Comparison of ENCODE assay signal across 25 cellular contexts in genomic region chr5:55140908-55141665, GRCh38. TPM values are rescaled to one million over a fixed set of nuclear protein-coding genes. Genes with fewer than 3 reads are reported as not detected.
DNase-seq lines count a peak whose midpoint lies in the region.
"Had no signal": no experiment of that assay in that cellular context is flagged by ENCODE, and none has a peak within 500 bp of the region (broad histone marks: within the 10 kb centered on the region; RNA-seq: fewer than 3 reads in every experiment).

No MANE protein-coding gene starts in this region.

- H3K9me3 Mint-ChIP-seq in activated CD4-positive, alpha-beta memory T cell treated with anti-CD3 and anti-CD28 coated beads, Interleukin-2, amount 10 ng/mL, durations not matched to agents 7 days and 5 days = no peaks in the 10 kb centered on the region
- H3K9me3 Mint-ChIP-seq in activated CD4-positive, alpha-beta memory T cell treated with anti-CD3 and anti-CD28 coated beads for 36 hours = no peaks in the 10 kb centered on the region
- H3K9me3 Mint-ChIP-seq in activated T-helper 2 cell treated with anti-CD3 and anti-CD28 coated beads, Interferon-gamma antibody, Interleukin-2, Interleukin-4, amounts not matched to agents 10 μg/mL and 5 μg/mL and 100 μg/mL, durations not matched to agents 14 hours and 24 hours and 36 hours = no peaks in the 10 kb centered on the region
- H3K9me3 Mint-ChIP-seq in stimulated activated naive CD8-positive, alpha-beta T cell treated with anti-CD3 and anti-CD28 coated beads, Interleukin-15, Interleukin-2, amounts not matched to agents 100 ng/mL and 50 ng/mL, for 24 hours = no peaks in the 10 kb centered on the region
- H3K9me3 Mint-ChIP-seq in activated naive CD4-positive, alpha-beta T cell treated with anti-CD3 and anti-CD28 coated beads for 36 hours = no peaks in the 10 kb centered on the region
- H3K9me3 Mint-ChIP-seq: memory B cell, WTC11 had no signal

- intact Hi-C loops in activated CD4-positive, alpha-beta memory T cell treated with anti-CD3 and anti-CD28 coated beads for 36 hours (cut with micrococcal nuclease) = loop anchor here (2.0 to 5.0 kb wide), 2 partner anchors 36 to 69 kb away; no protein-coding TSS in a partner anchor
- intact Hi-C loops in activated T-helper 2 cell treated with anti-CD3 and anti-CD28 coated beads, Interferon-gamma antibody, Interleukin-2, Interleukin-4, amounts not matched to agents 10 μg/mL and 5 μg/mL and 100 μg/mL, durations not matched to agents 14 hours and 24 hours and 36 hours (cut with micrococcal nuclease) = loop anchor here (1.0 to 5.0 kb wide), 2 partner anchors 104 to 214 kb away; no protein-coding TSS in a partner anchor
- intact Hi-C loops in activated naive CD4-positive, alpha-beta T cell treated with anti-CD3 and anti-CD28 coated beads for 36 hours (cut with micrococcal nuclease) = no loop called here

- H3K4me3 Mint-ChIP-seq in activated CD4-positive, alpha-beta memory T cell treated with anti-CD3 and anti-CD28 coated beads, Interleukin-2, amount 10 ng/mL, durations not matched to agents 7 days and 5 days = no peak overlapping the region
- H3K4me3 Mint-ChIP-seq in activated CD4-positive, alpha-beta memory T cell treated with anti-CD3 and anti-CD28 coated beads for 36 hours = no peak overlapping the region
- no peak overlapping the region for H3K4me3 Mint-ChIP-seq in activated T-helper 2 cell treated with anti-CD3 and anti-CD28 coated beads, Interferon-gamma antibody, Interleukin-2, Interleukin-4, amounts not matched to agents 10 μg/mL and 5 μg/mL and 100 μg/mL, durations not matched to agents 14 hours and 24 hours and 36 hours (ENCODE audit: low read depth)
- peak overlapping the region; percentile 15 for H3K4me3 Mint-ChIP-seq in stimulated activated naive CD8-positive, alpha-beta T cell treated with anti-CD3 and anti-CD28 coated beads, Interleukin-15, Interleukin-2, amounts not matched to agents 100 ng/mL and 50 ng/mL, for 24 hours
- no peak overlapping the region for H3K4me3 Mint-ChIP-seq in activated naive CD4-positive, alpha-beta T cell treated with anti-CD3 and anti-CD28 coated beads for 36 hours
- H3K4me3 Mint-ChIP-seq: memory B cell, WTC11 had no signal

- POLR2A ChIA-PET in activated CD4-positive, alpha-beta memory T cell treated with anti-CD3 and anti-CD28 coated beads, Interleukin-2, amount 10 ng/mL, durations not matched to agents 7 days and 5 days (lab: Charles Lee) = interaction anchor here (1.1 to 3.1 kb wide), 8 partner anchors 33 to 235 kb away, joined by 3 to 20 read pairs (median 7); partner anchors contain the start of gene GZMA
- POLR2A ChIA-PET in activated CD4-positive, alpha-beta memory T cell treated with anti-CD3 and anti-CD28 coated beads for 36 hours (lab: Charles Lee) = no interaction called here

- peaks cover 36% of the 10 kb centered on the region for H3K4me1 Mint-ChIP-seq in activated CD4-positive, alpha-beta memory T cell treated with anti-CD3 and anti-CD28 coated beads, Interleukin-2, amount 10 ng/mL, durations not matched to agents 7 days and 5 days
- H3K4me1 Mint-ChIP-seq in activated CD4-positive, alpha-beta memory T cell treated with anti-CD3 and anti-CD28 coated beads for 36 hours (ENCODE audit: low read depth) = peaks cover 16% of the 10 kb centered on the region
- H3K4me1 Mint-ChIP-seq in activated T-helper 2 cell treated with anti-CD3 and anti-CD28 coated beads, Interferon-gamma antibody, Interleukin-2, Interleukin-4, amounts not matched to agents 10 μg/mL and 5 μg/mL and 100 μg/mL, durations not matched to agents 14 hours and 24 hours and 36 hours (ENCODE audit: low read depth) = peaks cover 63% of the 10 kb centered on the region
- peaks cover 21% of the 10 kb centered on the region for H3K4me1 Mint-ChIP-seq in stimulated activated naive CD8-positive, alpha-beta T cell treated with anti-CD3 and anti-CD28 coated beads, Interleukin-15, Interleukin-2, amounts not matched to agents 100 ng/mL and 50 ng/mL, for 24 hours (ENCODE audit: low read depth)
- peaks cover 15% of the 10 kb centered on the region for H3K4me1 Mint-ChIP-seq in activated naive CD4-positive, alpha-beta T cell treated with anti-CD3 and anti-CD28 coated beads for 36 hours (ENCODE audit: low read depth)
- H3K4me1 Mint-ChIP-seq: WTC11 had no signal

- CTCF ChIA-PET in activated CD4-positive, alpha-beta memory T cell treated with anti-CD3 and anti-CD28 coated beads, Interleukin-2, amount 10 ng/mL, durations not matched to agents 7 days and 5 days (lab: Charles Lee) = interaction anchor here (0.6 to 3.0 kb wide), 9 partner anchors 19 to 238 kb away, joined by 3 to 24 read pairs (median 5); partner anchors contain the start of genes GPX8 and GZMA
- CTCF ChIA-PET in activated CD4-positive, alpha-beta memory T cell treated with anti-CD3 and anti-CD28 coated beads for 36 hours (lab: Charles Lee) = interaction anchor here (0.6 to 9.2 kb wide), 7 partner anchors 18 to 235 kb away, joined by 3 to 147 read pairs (median 3); partner anchors contain the start of genes GPX8 and GZMK
- CTCF ChIA-PET in activated naive CD4-positive, alpha-beta T cell treated with anti-CD3 and anti-CD28 coated beads for 36 hours (lab: Charles Lee) = interaction anchor here (0.5 to 7.0 kb wide), 7 partner anchors 19 to 1213 kb away, joined by 3 to 87 read pairs (median 5); partner anchors contain the start of gene GPX8

- no peak for DNase-seq in activated CD4-positive, alpha-beta memory T cell treated with anti-CD3 and anti-CD28 coated beads, Interleukin-2, amount 10 ng/mL, durations not matched to agents 7 days and 5 days
- no peak for DNase-seq in activated CD4-positive, alpha-beta memory T cell treated with anti-CD3 and anti-CD28 coated beads for 36 hours
- DNase-seq in NCI-H2081 treated with DMSO at 0.1 percent for 48 hours (lab: John Stamatoyannopoulos, UW) = peak; percentile 14
- DNase-seq in activated T-helper 2 cell treated with anti-CD3 and anti-CD28 coated beads, Interferon-gamma antibody, Interleukin-2, Interleukin-4, amounts not matched to agents 10 μg/mL and 5 μg/mL and 100 μg/mL, durations not matched to agents 14 hours and 24 hours and 36 hours (ENCODE audit: low spot score) = no peak
- no peak for DNase-seq in 8988T
- DNase-seq in activated naive CD4-positive, alpha-beta T cell treated with anti-CD3 and anti-CD28 coated beads for 36 hours = no peak
- DNase-seq: activated CD4-positive, alpha-beta T cell treated with anti-CD3 and anti-CD28 coated beads, Interleukin-2, amount 50 U/mL, for 4 hours; activated naive CD4-positive, alpha-beta T cell treated with Interleukin-2 at 50 U/mL for 16 hours; C1 segment of cervical spinal cord; EL; esophagus squamous epithelium; gastrocnemius medialis; left colon; NCI-H1092 treated with DMSO at 0.1 percent for 48 hours; NCI-H2171; NCI-H82; nucleus accumbens; T1000 had no signal

- H3K27ac Mint-ChIP-seq in activated CD4-positive, alpha-beta memory T cell treated with anti-CD3 and anti-CD28 coated beads, Interleukin-2, amount 10 ng/mL, durations not matched to agents 7 days and 5 days = peak overlapping the region; percentile 66
- no peak overlapping the region for H3K27ac Mint-ChIP-seq in activated CD4-positive, alpha-beta memory T cell treated with anti-CD3 and anti-CD28 coated beads for 36 hours
- H3K27ac Mint-ChIP-seq in activated T-helper 2 cell treated with anti-CD3 and anti-CD28 coated beads, Interferon-gamma antibody, Interleukin-2, Interleukin-4, amounts not matched to agents 10 μg/mL and 5 μg/mL and 100 μg/mL, durations not matched to agents 14 hours and 24 hours and 36 hours = peak overlapping the region; percentile 82
- H3K27ac Mint-ChIP-seq in stimulated activated naive CD8-positive, alpha-beta T cell treated with anti-CD3 and anti-CD28 coated beads, Interleukin-15, Interleukin-2, amounts not matched to agents 100 ng/mL and 50 ng/mL, for 24 hours = no peak overlapping the region
- H3K27ac Mint-ChIP-seq in activated naive CD4-positive, alpha-beta T cell treated with anti-CD3 and anti-CD28 coated beads for 36 hours = no peak overlapping the region
- H3K27ac Mint-ChIP-seq: memory B cell, WTC11 had no signal

- H3K27me3 Mint-ChIP-seq in activated CD4-positive, alpha-beta memory T cell treated with anti-CD3 and anti-CD28 coated beads, Interleukin-2, amount 10 ng/mL, durations not matched to agents 7 days and 5 days = peaks cover 19% of the 10 kb centered on the region
- peaks cover 3% of the 10 kb centered on the region for H3K27me3 Mint-ChIP-seq in activated CD4-positive, alpha-beta memory T cell treated with anti-CD3 and anti-CD28 coated beads for 36 hours
- peaks cover 6% of the 10 kb centered on the region for H3K27me3 Mint-ChIP-seq in activated T-helper 2 cell treated with anti-CD3 and anti-CD28 coated beads, Interferon-gamma antibody, Interleukin-2, Interleukin-4, amounts not matched to agents 10 μg/mL and 5 μg/mL and 100 μg/mL, durations not matched to agents 14 hours and 24 hours and 36 hours (ENCODE audit: low read depth)
- peaks cover 28% of the 10 kb centered on the region for H3K27me3 Mint-ChIP-seq in stimulated activated naive CD8-positive, alpha-beta T cell treated with anti-CD3 and anti-CD28 coated beads, Interleukin-15, Interleukin-2, amounts not matched to agents 100 ng/mL and 50 ng/mL, for 24 hours
- H3K27me3 Mint-ChIP-seq in activated naive CD4-positive, alpha-beta T cell treated with anti-CD3 and anti-CD28 coated beads for 36 hours (ENCODE audit: low read depth) = peaks cover 3% of the 10 kb centered on the region

- H3K36me3 Mint-ChIP-seq in activated CD4-positive, alpha-beta memory T cell treated with anti-CD3 and anti-CD28 coated beads, Interleukin-2, amount 10 ng/mL, durations not matched to agents 7 days and 5 days (ENCODE audit: low read depth) = peaks cover 2% of the 10 kb centered on the region
- H3K36me3 Mint-ChIP-seq in activated CD4-positive, alpha-beta memory T cell treated with anti-CD3 and anti-CD28 coated beads for 36 hours = no peaks in the 10 kb centered on the region
- H3K36me3 Mint-ChIP-seq in activated T-helper 2 cell treated with anti-CD3 and anti-CD28 coated beads, Interferon-gamma antibody, Interleukin-2, Interleukin-4, amounts not matched to agents 10 μg/mL and 5 μg/mL and 100 μg/mL, durations not matched to agents 14 hours and 24 hours and 36 hours (ENCODE audit: low read depth) = peaks cover 23% of the 10 kb centered on the region
- no peaks in the 10 kb centered on the region for H3K36me3 Mint-ChIP-seq in stimulated activated naive CD8-positive, alpha-beta T cell treated with anti-CD3 and anti-CD28 coated beads, Interleukin-15, Interleukin-2, amounts not matched to agents 100 ng/mL and 50 ng/mL, for 24 hours (ENCODE audit: low read depth)
- H3K36me3 Mint-ChIP-seq in activated naive CD4-positive, alpha-beta T cell treated with anti-CD3 and anti-CD28 coated beads for 36 hours (ENCODE audit: low read depth) = no peaks in the 10 kb centered on the region
- H3K36me3 Mint-ChIP-seq: memory B cell, WTC11 had no signal

RNA-seq across cellular contexts. Expression of gene GPX8, which starts 18.9 kb away (rescaled TPM):
- not detected for total RNA-seq in activated CD4-positive, alpha-beta memory T cell treated with anti-CD3 and anti-CD28 coated beads, Interleukin-2, amount 10 ng/mL, durations not matched to agents 7 days and 5 days
- total RNA-seq in activated CD4-positive, alpha-beta memory T cell treated with anti-CD3 and anti-CD28 coated beads for 36 hours = not detected
- total RNA-seq in activated T-helper 2 cell treated with anti-CD3 and anti-CD28 coated beads, Interferon-gamma antibody, Interleukin-2, Interleukin-4, amounts not matched to agents 10 μg/mL and 5 μg/mL and 100 μg/mL, durations not matched to agents 14 hours and 24 hours and 36 hours = not detected in 2 replicates
- not detected for total RNA-seq in activated naive CD4-positive, alpha-beta T cell treated with anti-CD3 and anti-CD28 coated beads for 36 hours
- total RNA-seq: OCI-LY7 had no signal

RNA-seq across cellular contexts. Expression of gene CDC20B, which starts 31.9 kb away (rescaled TPM):
- under 1 TPM; 0.13 to 0.18 TPM for total RNA-seq in activated CD4-positive, alpha-beta memory T cell treated with anti-CD3 and anti-CD28 coated beads, Interleukin-2, amount 10 ng/mL, durations not matched to agents 7 days and 5 days
- total RNA-seq in activated CD4-positive, alpha-beta memory T cell treated with anti-CD3 and anti-CD28 coated beads for 36 hours = not detected
- 0.18 TPM in 1 of 2 replicates, not detected in the other for total RNA-seq in activated T-helper 2 cell treated with anti-CD3 and anti-CD28 coated beads, Interferon-gamma antibody, Interleukin-2, Interleukin-4, amounts not matched to agents 10 μg/mL and 5 μg/mL and 100 μg/mL, durations not matched to agents 14 hours and 24 hours and 36 hours
- total RNA-seq in activated naive CD4-positive, alpha-beta T cell treated with anti-CD3 and anti-CD28 coated beads for 36 hours = not detected
- total RNA-seq: esophagus squamous epithelium, gastrocnemius medialis, left colon, OCI-LY7, urinary bladder, WTC11 had no signal

RNA-seq across cellular contexts. Expression of gene GZMA, which starts 38.6 kb away (rescaled TPM):
- total RNA-seq in activated CD4-positive, alpha-beta memory T cell treated with anti-CD3 and anti-CD28 coated beads, Interleukin-2, amount 10 ng/mL, durations not matched to agents 7 days and 5 days = 1,000 to 10,000 TPM; 1,058 to 1,099 TPM
- 10 to 100 TPM; 13.7 to 16.9 TPM for total RNA-seq in activated CD4-positive, alpha-beta memory T cell treated with anti-CD3 and anti-CD28 coated beads for 36 hours
- total RNA-seq in activated T-helper 2 cell treated with anti-CD3 and anti-CD28 coated beads, Interferon-gamma antibody, Interleukin-2, Interleukin-4, amounts not matched to agents 10 μg/mL and 5 μg/mL and 100 μg/mL, durations not matched to agents 14 hours and 24 hours and 36 hours = 95.1 and 96.9 TPM in 2 replicates
- under 1 TPM in 1 of 2 experiments, not detected in 1; 0.24 TPM for total RNA-seq in activated naive CD4-positive, alpha-beta T cell treated with anti-CD3 and anti-CD28 coated beads for 36 hours
- total RNA-seq: gastrocnemius medialis, hepatocyte, OCI-LY7, temporal lobe, WTC11 had no signal

Comparison
In these comparisons a context has a peak if more than half of its experiments do, and no peak if none do; other contexts are left out.
1. H3K27ac Mint-ChIP-seq: peak in activated CD4-positive, alpha-beta memory T cell treated with anti-CD3 and anti-CD28 coated beads, Interleukin-2, amount 10 ng/mL, durations not matched to agents 7 days and 5 days (single experiment) and activated T-helper 2 cell treated with anti-CD3 and anti-CD28 coated beads, Interferon-gamma antibody, Interleukin-2, Interleukin-4, amounts not matched to agents 10 μg/mL and 5 μg/mL and 100 μg/mL, durations not matched to agents 14 hours and 24 hours and 36 hours (single experiment); none in activated CD4-positive, alpha-beta memory T cell treated with anti-CD3 and anti-CD28 coated beads for 36 hours (single experiment), stimulated activated naive CD8-positive, alpha-beta T cell treated with anti-CD3 and anti-CD28 coated beads, Interleukin-15, Interleukin-2, amounts not matched to agents 100 ng/mL and 50 ng/mL, for 24 hours (single experiment) and activated naive CD4-positive, alpha-beta T cell treated with anti-CD3 and anti-CD28 coated beads for 36 hours (single experiment).
2. RNA of gene GZMA, which starts 38.6 kb away (total RNA-seq): 1,058 to 1,099 TPM in activated CD4-positive, alpha-beta memory T cell treated with anti-CD3 and anti-CD28 coated beads, Interleukin-2, amount 10 ng/mL, durations not matched to agents 7 days and 5 days, 95.1 to 96.9 TPM in activated T-helper 2 cell treated with anti-CD3 and anti-CD28 coated beads, Interferon-gamma antibody, Interleukin-2, Interleukin-4, amounts not matched to agents 10 μg/mL and 5 μg/mL and 100 μg/mL, durations not matched to agents 14 hours and 24 hours and 36 hours and 13.7 to 16.9 TPM in activated CD4-positive, alpha-beta memory T cell treated with anti-CD3 and anti-CD28 coated beads for 36 hours; 0.24 TPM in activated naive CD4-positive, alpha-beta T cell treated with anti-CD3 and anti-CD28 coated beads for 36 hours; every median in the first group is over 10 times any median in the second.